ENCODE assay signal across 8 cellular contexts in the genomic region with DNA sequence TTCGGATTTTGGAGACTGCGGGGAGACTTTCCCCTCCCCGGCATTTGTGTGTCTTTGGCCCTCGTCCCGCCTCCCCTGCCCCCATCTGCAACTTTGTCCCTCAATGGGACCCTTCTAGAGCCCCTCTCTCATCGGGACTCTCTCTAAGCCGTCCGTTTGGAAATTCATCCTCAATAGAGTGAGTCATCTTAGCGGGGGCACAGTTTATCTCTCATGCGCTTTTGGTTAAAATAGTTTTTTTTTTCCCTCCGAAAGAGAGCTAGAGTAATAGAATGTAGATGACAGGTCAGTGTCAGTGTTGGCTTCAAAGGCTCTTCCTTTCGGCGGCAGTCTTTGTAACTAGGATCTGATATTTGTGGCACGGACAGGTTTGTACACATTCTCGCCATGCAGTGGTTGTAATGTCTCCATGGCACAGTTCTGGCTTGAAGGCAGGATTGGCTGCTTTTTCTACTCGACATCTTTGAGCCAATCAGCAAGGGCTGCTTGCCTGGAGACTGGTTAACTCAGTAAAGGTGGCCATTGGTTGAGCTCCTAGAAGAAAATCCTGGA. TPM values are rescaled to one million over a fixed set of nuclear protein-coding genes. Genes with fewer than 3 reads are reported as not detected.
DNase-seq lines count a peak whose midpoint lies in the region; ATAC-seq and TF ChIP-seq lines count a peak whose summit lies in the region.

No MANE protein-coding gene starts in this region.

- H3K4me2 ChIP-seq in OCI-LY1 (ENCODE audit: low read length) = peak overlapping the region; percentile 95

- no peaks in the 10 kb centered on the region for H3K9me2 ChIP-seq in OCI-LY1 (ENCODE audit: low read depth, low read length)

- no peak for TF ChIP-seq CTCF in OCI-LY1 (IDR thresholded peaks at IDR 0.05; ENCODE audit: low read length)
- no peak for TF ChIP-seq CTCF in epithelial cell of proximal tubule (conservative IDR thresholded peaks at IDR 0.05; ENCODE audit: low read depth, low read length)

- no peaks in the 10 kb centered on the region for H3K9me3 ChIP-seq in HUES64 (ENCODE audit: insufficient read depth, low read depth, low read length)
- H3K9me3 ChIP-seq in OCI-LY1 (ENCODE audit: low read length) = no peaks in the 10 kb centered on the region

- peak; percentile 82 for DNase-seq in DMS 273 treated with DMSO at 0.1 percent for 48 hours (lab: John Stamatoyannopoulos, UW)
- DNase-seq in activated T-cell treated with anti-CD3 and anti-CD28 coated beads for 4 hours = peak; percentile 43
- peak; percentile 92 for DNase-seq in epithelial cell of proximal tubule (ENCODE audit: low read depth)
- DNase-seq in mucosa of gallbladder (ENCODE audit: low spot score) = peak; percentile 90
- peak; percentile 21 for DNase-seq in stimulated activated CD8-positive, alpha-beta memory T cell treated with anti-CD3 and anti-CD28 coated beads, Interleukin-7, amount 100 ng/mL, for 24 hours (ENCODE audit: low read depth)

- peak overlapping the region; percentile 98 for H3K9ac ChIP-seq in HUES64 (ENCODE audit: low read depth, low read length)
- H3K9ac ChIP-seq in OCI-LY1 (ENCODE audit: low read length) = peak overlapping the region; percentile 89

- H4K20me1 ChIP-seq in OCI-LY1 (ENCODE audit: insufficient read depth, low read length) = no peaks in the 10 kb centered on the region

- H3F3A ChIP-seq in OCI-LY1 (ENCODE audit: insufficient read depth, low read length) = no peaks in the 10 kb centered on the region

- H3K36me3 ChIP-seq in HUES64 (ENCODE audit: insufficient read depth, low read length) (peaks cover 7% of the 10 kb centered on the region), OCI-LY1 (ENCODE audit: insufficient read depth, low read length) (peaks cover 3% of the 10 kb centered on the region; the same call in 1 of the 2 replicates)

- 0 out of 2 replicates have a peak overlapping the region, but pooled peaks have one; percentile 25 for H2AFZ ChIP-seq in OCI-LY1 (ENCODE audit: low read length)

- H3K27me3 ChIP-seq in HUES64 (ENCODE audit: insufficient read depth, low read length) (no peaks in the 10 kb centered on the region), OCI-LY1 (ENCODE audit: insufficient read depth, low read length) (no peaks in the 10 kb centered on the region)

- ATAC-seq in GM21515 (IDR thresholded peaks at IDR 0.05; ENCODE audit: unreplicated experiment) = peak; percentile 64

- H3K27ac ChIP-seq in HUES64 (ENCODE audit: low read depth, low read length) (peak overlapping the region; percentile 100), OCI-LY1 (ENCODE audit: low read depth, low read length, poor library complexity, severe bottlenecking) (peak overlapping the region; percentile 89)

- peaks cover 23% of the 10 kb centered on the region for H3K4me1 ChIP-seq in HUES64 (ENCODE audit: insufficient read depth, low read length)
- peaks cover 39% of the 10 kb centered on the region for H3K4me1 ChIP-seq in OCI-LY1 (ENCODE audit: insufficient read depth, low read length, severe bottlenecking)

- H3K79me2 ChIP-seq in OCI-LY1 (ENCODE audit: insufficient read depth, low read length) = peaks cover 13% of the 10 kb centered on the region

- H3K4me3 ChIP-seq in HUES64 (ENCODE audit: low read length) (peak overlapping the region; percentile 74), OCI-LY1 (ENCODE audit: low read depth, low read length, poor library complexity, severe bottlenecking) (peak overlapping the region; percentile 82), epithelial cell of proximal tubule (ENCODE audit: low read depth, low read length) (peak overlapping the region; percentile 65)

- under 1% methylated on average over 16 of the region's 16 CpGs for WGBS in HUES64

RNA-seq across cellular contexts. Expression of a gene that starts 1.0 kb away (rescaled TPM):
- polyA plus RNA-seq in HUES64 (2013, experiment 1 of 2) = 20.4 TPM
- polyA plus RNA-seq in HUES64 (2013, experiment 2 of 2) = 19.7 TPM
- total RNA-seq in epithelial cell of proximal tubule = 5.1 and 5.8 TPM in 2 replicates
- total RNA-seq in mucosa of gallbladder = 4.3 TPM

Comparison
In these comparisons a context has a peak if more than half of its experiments do, and no peak if none do; other contexts are left out.
1. Peak in every context shown above with its lines: DNase-seq, ATAC-seq, H3K4me3 ChIP-seq and H3K27ac ChIP-seq.
2. DNase-seq: peak in every context shown above with its lines; median percentile 92 in epithelial cell of proximal tubule; 90 in mucosa of gallbladder; 82 in DMS 273 treated with DMSO at 0.1 percent for 48 hours; 43 in activated T-cell treated with anti-CD3 and anti-CD28 coated beads for 4 hours; 21 in stimulated activated CD8-positive, alpha-beta memory T cell treated with anti-CD3 and anti-CD28 coated beads, Interleukin-7, amount 100 ng/mL, for 24 hours.